Comparison of ENCODE assay signal across 1 cellular context in the genomic region with DNA sequence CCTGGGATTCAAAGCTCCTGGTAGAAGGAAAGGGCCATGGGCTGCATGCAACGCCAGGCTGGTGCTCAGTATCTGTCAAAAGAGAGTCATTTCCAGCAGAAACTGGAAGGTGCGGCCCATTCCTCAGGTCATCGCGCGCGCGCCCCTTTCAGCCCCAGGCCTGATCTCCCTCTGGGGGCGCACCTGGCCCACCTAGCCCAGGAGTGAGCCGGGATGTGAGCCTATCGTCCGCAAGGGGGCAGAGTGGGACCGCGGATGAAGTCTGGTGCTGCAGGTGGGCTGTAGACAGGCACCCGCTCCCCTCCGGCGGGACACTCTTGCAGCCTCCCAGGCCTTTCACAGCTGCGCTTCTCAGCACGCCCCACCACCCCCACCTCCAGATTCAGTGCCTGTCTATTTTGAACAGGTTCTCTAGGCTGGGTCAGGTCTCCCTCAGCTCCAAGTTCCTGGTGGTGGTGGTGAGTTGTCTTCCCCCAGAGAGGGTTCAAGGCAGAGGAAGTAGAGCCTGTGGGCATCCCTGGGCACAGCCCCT.
TF ChIP-seq lines count a peak whose summit lies in the region.

No MANE protein-coding gene starts in this region.

TF ChIP-seq in GM12878, 131 proteins besides CTCF, POLR2A, EP300 and RAD21:
- peak; percentile 84; the same call in 1 of the 2 replicates for TF ChIP-seq RB1 (IDR thresholded peaks at IDR 0.05; ENCODE audit: borderline replicate concordance)
- TF ChIP-seq MEF2B (IDR thresholded peaks at IDR 0.05; ENCODE audit: partially characterized antibody, poor library complexity, severe bottlenecking), result peak; percentile 31
- TF ChIP-seq GATAD2B (conservative IDR thresholded peaks at IDR 0.05; ENCODE audit: low read depth), result peak; percentile 38
- 0 out of 2 replicates have a peak, but pooled peaks have one; percentile 12 for TF ChIP-seq ZNF592 (IDR thresholded peaks at IDR 0.05)
- peak; percentile 64; the same call in 1 of the 3 replicates for TF ChIP-seq POU2F2 (IDR thresholded peaks at IDR 0.05; ENCODE audit: borderline replicate concordance, low read depth, low read length)
- peak; percentile 74 for TF ChIP-seq TCF12 (IDR thresholded peaks at IDR 0.05; ENCODE audit: low read depth, low read length)
- no peak for TF ChIP-seq JUND (IDR thresholded peaks at IDR 0.05; ENCODE audit: low read depth, low read length)
- peak; percentile 94 for TF ChIP-seq SMC3 (IDR thresholded peaks at IDR 0.05; ENCODE audit: borderline replicate concordance, low read length)
- TF ChIP-seq STAT1 (conservative IDR thresholded peaks at IDR 0.05), result 0 out of 2 replicates have a peak, but pooled peaks have one; percentile 39
- no peak for TF ChIP-seq REST (IDR thresholded peaks at IDR 0.05; ENCODE audit: low read depth, low read length)
- TF ChIP-seq LARP7 (IDR thresholded peaks at IDR 0.05), result peak; percentile 66; the same call in 1 of the 2 replicates
- peak; percentile 32; the same call in 1 of the 2 replicates for TF ChIP-seq IRF4 (IDR thresholded peaks at IDR 0.05; ENCODE audit: low read depth, low read length)
- no peak for TF ChIP-seq SMAD1 (IDR thresholded peaks at IDR 0.05; ENCODE audit: low read depth, partially characterized antibody)
- no peak for TF ChIP-seq TBL1XR1 (IDR thresholded peaks at IDR 0.05; ENCODE audit: low read depth, low read length)
- peak; percentile 51; the same call in 1 of the 2 replicates for TF ChIP-seq ZNF207 (IDR thresholded peaks at IDR 0.05; ENCODE audit: borderline replicate concordance)
- peak; percentile 79; the same call in 1 of the 2 replicates for TF ChIP-seq TCF3 (IDR thresholded peaks at IDR 0.05; ENCODE audit: borderline replicate concordance, insufficient read depth, low read depth, low read length)
- TF ChIP-seq SMARCA5 (IDR thresholded peaks at IDR 0.05), result peak; percentile 93
- TF ChIP-seq PML (IDR thresholded peaks at IDR 0.05; ENCODE audit: low read length), result no peak
- TF ChIP-seq YY1 (IDR thresholded peaks at IDR 0.05; ENCODE audit: low read depth, low read length), result peak; percentile 57
TF ChIP-seq in GM12878: peak in this region for 14.
